ENCODE assay signal across 8 cellular contexts in genomic region chr6:43758617-43759050, GRCh38. TPM values are rescaled to one million over a fixed set of nuclear protein-coding genes. Genes with fewer than 3 reads are reported as not detected.
DNase-seq lines count a peak whose midpoint lies in the region; ATAC-seq and TF ChIP-seq lines count a peak whose summit lies in the region.

No MANE protein-coding gene starts in this region.

- DNase-seq in AG04450 (ENCODE audit: low read depth, low spot score) = no peak
- peak; percentile 89 for DNase-seq in H9
- peak; percentile 49 for DNase-seq in activated naive CD8-positive, alpha-beta T cell treated with anti-CD3 and anti-CD28 coated beads, Interleukin-2, amount 50 U/mL, for 24 hours
- DNase-seq in left kidney (ENCODE audit: low read depth, low spot score) = peak; percentile 69
- DNase-seq in C1 segment of cervical spinal cord (lab: John Stamatoyannopoulos, UW) = no peak
- DNase-seq in amniotic stem cell (lab: John Stamatoyannopoulos, UW) = no peak
- no peak for DNase-seq in NK-92 treated with Interleukin-12 subunit alpha and Interleukin-12 subunit beta, amount 100 ng/mL, for 24 hours (lab: John Stamatoyannopoulos, UW)

- no peak overlapping the region for H2BK15ac ChIP-seq in H9 (ENCODE audit: low read depth, low read length)

- CTCF ChIA-PET in AG04450 (lab: Charles Lee) = interaction anchor here (0.9 to 3.1 kb wide), 3 partner anchors 10 to 92 kb away, joined by 3 to 22 read pairs (median 4); partner anchors contain the start of gene VEGFA

- TF ChIP-seq CTCF in AG04450 (IDR thresholded peaks at IDR 0.05; ENCODE audit: low read depth, low read length) (peak; percentile 65), H9 (conservative IDR thresholded peaks at IDR 0.05) (peak; percentile 94)

- H2BK20ac ChIP-seq in H9 (ENCODE audit: low read depth, low read length, poor library complexity, severe bottlenecking) = no peak overlapping the region

- H4K20me1 ChIP-seq in H9 (ENCODE audit: control insufficient read depth, insufficient read depth, insufficient read length) = no peaks in the 10 kb centered on the region

- no peaks in the 10 kb centered on the region for H3K36me3 Mint-ChIP-seq in H9 (ENCODE audit: insufficient read depth in 1 of 3, low read depth in 3 of 3)
- H3K36me3 Mint-ChIP-seq in activated naive CD8-positive, alpha-beta T cell treated with anti-CD3 and anti-CD28 coated beads, Interleukin-2, amount 50 U/mL, for 24 hours (ENCODE audit: low read depth) = no peaks in the 10 kb centered on the region

- no peak overlapping the region for H3K4ac ChIP-seq in H9 (ENCODE audit: low read depth, low read length)

- H3K4me1 Mint-ChIP-seq in H9 = peaks cover 25 to 41% of the 10 kb centered on the region in 2 experiments
- peaks cover 10% of the 10 kb centered on the region for H3K4me1 Mint-ChIP-seq in activated naive CD8-positive, alpha-beta T cell treated with anti-CD3 and anti-CD28 coated beads, Interleukin-2, amount 50 U/mL, for 24 hours

- H2BK5ac ChIP-seq in H9 (ENCODE audit: insufficient read length, low read length) = no peak overlapping the region

- POLR2A ChIA-PET in AG04450 (lab: Yijun Ruan, JAX) = no interaction called here

- H4K5ac ChIP-seq in H9 (ENCODE audit: insufficient read length, low read depth, low read length) = no peak overlapping the region

- ATAC-seq in activated naive CD8-positive, alpha-beta T cell treated with anti-CD3 and anti-CD28 coated beads, Interleukin-2, amount 50 U/mL, for 24 hours = peak; percentile 48
- ATAC-seq in GM18870 (IDR thresholded peaks at IDR 0.05; ENCODE audit: unreplicated experiment) = no peak

- H3K23me2 ChIP-seq in H9 (ENCODE audit: insufficient read length, low read depth, low read length, poor library complexity, severe bottlenecking) = no peaks in the 10 kb centered on the region

- H2AK5ac ChIP-seq in H9 (ENCODE audit: insufficient read length, low read length) = no peak overlapping the region

- no peak overlapping the region for H2BK12ac ChIP-seq in H9 (ENCODE audit: insufficient read length, low read depth, low read length)

- H3K27me3 Mint-ChIP-seq in H9 (ENCODE audit: low read depth) = peaks cover 4% of the 10 kb centered on the region
- H3K27me3 Mint-ChIP-seq in activated naive CD8-positive, alpha-beta T cell treated with anti-CD3 and anti-CD28 coated beads, Interleukin-2, amount 50 U/mL, for 24 hours = peaks cover 2% of the 10 kb centered on the region

- peaks cover 3% of the 10 kb centered on the region; the same call in 1 of the 2 replicates for H3K4me1 ChIP-seq in H9 (ENCODE audit: insufficient read depth, low read length)

- H3T11ph ChIP-seq in H9 (ENCODE audit: low read length) = no peak overlapping the region

- no peak overlapping the region for H3K23ac ChIP-seq in H9 (ENCODE audit: insufficient read length, low read depth, low read length)

- no peak overlapping the region for H2AFZ ChIP-seq in H9 (ENCODE audit: low read length)

- no peak overlapping the region for H3K4me2 ChIP-seq in H9 (ENCODE audit: insufficient read depth, insufficient read length, low read length)

- H3K27ac Mint-ChIP-seq in H9 = no peak overlapping the region
- H3K27ac Mint-ChIP-seq in activated naive CD8-positive, alpha-beta T cell treated with anti-CD3 and anti-CD28 coated beads, Interleukin-2, amount 50 U/mL, for 24 hours = no peak overlapping the region

- H3K4me3 ChIP-seq in AG04450 (ENCODE audit: low read depth, low read length) = no peak overlapping the region

- no peak overlapping the region for H3K56ac ChIP-seq in H9 (ENCODE audit: insufficient read length, low read depth, low read length)

- no peak overlapping the region for H4K91ac ChIP-seq in H9 (ENCODE audit: insufficient read length, low read depth, low read length)

- H3K27me3 ChIP-seq in AG04450 (ENCODE audit: control insufficient read depth, insufficient read depth, low read length) (peaks cover 34% of the 10 kb centered on the region), H9 (ENCODE audit: insufficient read depth, low read length) (no peaks in the 10 kb centered on the region)

- H4K8ac ChIP-seq in H9 (replicated peaks; ENCODE audit: insufficient read length, low read depth, low read length) = no peak overlapping the region

- H3K9me3 Mint-ChIP-seq in H9 = no peaks in the 10 kb centered on the region; a peak in 1 of 5 replicates
- H3K9me3 Mint-ChIP-seq in activated naive CD8-positive, alpha-beta T cell treated with anti-CD3 and anti-CD28 coated beads, Interleukin-2, amount 50 U/mL, for 24 hours = no peaks in the 10 kb centered on the region

- no peak overlapping the region for H3K4me3 Mint-ChIP-seq in H9
- H3K4me3 Mint-ChIP-seq in activated naive CD8-positive, alpha-beta T cell treated with anti-CD3 and anti-CD28 coated beads, Interleukin-2, amount 50 U/mL, for 24 hours = no peak overlapping the region

- H3K14ac ChIP-seq in H9 (ENCODE audit: insufficient read depth, low read length) = no peak overlapping the region

- no peak overlapping the region for H3K27ac ChIP-seq in AG04450 (ENCODE audit: low read depth, low read length)
- H3K27ac ChIP-seq in H9 (ENCODE audit: insufficient read length, low read depth, low read length) = no peak overlapping the region

- no CpG with 5 or more reads among the region's 9 CpGs for WGBS in H9 (ENCODE audit: extremely low coverage, insufficient read length, low lambda C conversion rate)

- H3K79me2 ChIP-seq in H9 (ENCODE audit: insufficient read depth, low read length) = no peaks in the 10 kb centered on the region

- no peak overlapping the region for H3K9ac ChIP-seq in H9 (ENCODE audit: extremely low read depth, insufficient read length, low read length)

- H2BK120ac ChIP-seq in H9 (ENCODE audit: low read depth, low read length, poor library complexity, severe bottlenecking) = no peak overlapping the region

- H3K9me3 ChIP-seq in AG04450 (ENCODE audit: control insufficient read depth, insufficient read depth, low read length) (no peaks in the 10 kb centered on the region), H9 (ENCODE audit: control insufficient read depth, low read depth, low read length) (no peaks in the 10 kb centered on the region)

- no peak overlapping the region for H3K18ac ChIP-seq in H9 (ENCODE audit: insufficient read length, low read depth, low read length)

- H3K79me1 ChIP-seq in H9 (ENCODE audit: insufficient read depth, low read depth, low read length, poor library complexity, severe bottlenecking) = no peaks in the 10 kb centered on the region

RNA-seq across cellular contexts. Expression of gene VEGFA, which starts 11.4 kb away (rescaled TPM):
- 189 and 239 TPM in 2 replicates for polyA plus RNA-seq in AG04450 (2011; rRNA removed)
- 261 and 387 TPM in 2 replicates for polyA minus RNA-seq in AG04450 (2011; rRNA and poly(A)+ RNA removed)
- total RNA-seq in H9 (2021) = 46.1 and 47.9 TPM in 2 replicates

Comparison
In these comparisons a context has a peak if more than half of its experiments do, and no peak if none do; other contexts are left out.
1. DNase-seq: peak in H9 (single experiment), activated naive CD8-positive, alpha-beta T cell treated with anti-CD3 and anti-CD28 coated beads, Interleukin-2, amount 50 U/mL, for 24 hours (single experiment) and left kidney (single experiment); none in AG04450 (single experiment), C1 segment of cervical spinal cord (0 of 14), amniotic stem cell (single experiment) and NK-92 treated with Interleukin-12 subunit alpha and Interleukin-12 subunit beta, amount 100 ng/mL, for 24 hours (single experiment).